Comparison of ENCODE assay signal across 8 cellular contexts in genomic region chr19:46784262-46785053, GRCh38. TPM values are rescaled to one million over a fixed set of nuclear protein-coding genes. Genes with fewer than 3 reads are reported as not detected.
A peak's percentile ranks its signal among the peaks of the same experiment; 100 is the strongest.
DNase-seq lines count a peak whose midpoint lies in the region; ATAC-seq and TF ChIP-seq lines count a peak whose summit lies in the region.

No MANE protein-coding gene starts in this region.

- H3K4me2 ChIP-seq in GM23248 (ENCODE audit: unreplicated experiment): peak overlapping the region; percentile 90

- H3K4me3 ChIP-seq in GM23248 (peak overlapping the region; percentile 94), mesodermal cell (ENCODE audit: extremely low read depth, insufficient read depth, low read length, poor library complexity, severe bottlenecking) (peak overlapping the region; percentile 93), stomach (peak overlapping the region; percentile 63 to 83 (median 78))
- H3K4me3 ChIP-seq in effector memory CD4-positive, alpha-beta T cell (ENCODE audit: insufficient read depth, low read depth, low read length, poor library complexity, severe bottlenecking): peak overlapping the region; percentile 43

- DNase-seq in Calu3: peak; percentile 94
- peak; percentile 93 for DNase-seq in GM23248
- DNase-seq in NCI-H2196 treated with DMSO at 0.1 percent for 48 hours (lab: John Stamatoyannopoulos, UW; ENCODE audit: unreplicated experiment): peak; percentile 66
- peak; percentile 62 to 73 for DNase-seq in activated CD4-positive, alpha-beta T cell treated with anti-CD3 and anti-CD28 coated beads for 4 hours
- peak in 2 of 3 donors; percentile 13 for DNase-seq in effector memory CD4-positive, alpha-beta T cell
- peak; percentile 84 for DNase-seq in stomach

- no peaks in the 10 kb centered on the region for H4K20me1 ChIP-seq in GM23248 (ENCODE audit: insufficient read depth)

- peaks cover 96% of the 10 kb centered on the region for H3K36me3 Mint-ChIP-seq in Calu3 (ENCODE audit: insufficient read depth, unreplicated experiment)

- H3K9me3 ChIP-seq in GM23248 (ENCODE audit: low read depth) (no peaks in the 10 kb centered on the region), mesodermal cell (ENCODE audit: control insufficient read depth, low read length) (no peaks in the 10 kb centered on the region), stomach (no peaks in the 10 kb centered on the region)
- no peaks in the 10 kb centered on the region for H3K9me3 ChIP-seq in effector memory CD4-positive, alpha-beta T cell (ENCODE audit: control insufficient read depth, low read length)

- H3K4me1 Mint-ChIP-seq in Calu3 (ENCODE audit: low read depth, unreplicated experiment): peaks cover 49% of the 10 kb centered on the region

- CTCF ChIA-PET in Calu3 (lab: Charles Lee): interaction anchor here (0.6 to 1.7 kb wide), 12 partner anchors 9 to 106 kb away, joined by 3 to 15 read pairs (median 5); no protein-coding TSS in a partner anchor

- no peaks in the 10 kb centered on the region for H3K9me2 ChIP-seq in GM23248 (ENCODE audit: insufficient read depth)

- H3K27ac Mint-ChIP-seq in Calu3 (ENCODE audit: unreplicated experiment): peak overlapping the region; percentile 83

- H3K27me3 Mint-ChIP-seq in Calu3 (ENCODE audit: unreplicated experiment): no peaks in the 10 kb centered on the region

- H3K4me1 ChIP-seq in GM23248 (ENCODE audit: insufficient read depth) (peaks cover 32% of the 10 kb centered on the region), mesodermal cell (ENCODE audit: control insufficient read depth, insufficient read depth, low read length, poor library complexity, severe bottlenecking) (peaks cover 14% of the 10 kb centered on the region), stomach (peaks cover 23 to 66% (median 55%) of the 10 kb centered on the region in 4 donors)
- H3K4me1 ChIP-seq in effector memory CD4-positive, alpha-beta T cell (ENCODE audit: control insufficient read depth, insufficient read depth, low read length, poor library complexity, severe bottlenecking): peaks cover 34% of the 10 kb centered on the region

- no peak for ATAC-seq in GM21737 (IDR thresholded peaks at IDR 0.05; ENCODE audit: unreplicated experiment)

- H3K9ac ChIP-seq in GM23248: peak overlapping the region; percentile 99

- peaks cover 48% of the 10 kb centered on the region for H3F3A ChIP-seq in GM23248 (ENCODE audit: insufficient read depth)

- H3K36me3 ChIP-seq in GM23248 (ENCODE audit: low read depth) (peaks cover 29% of the 10 kb centered on the region; the same call in 1 of the 2 replicates), mesodermal cell (ENCODE audit: control insufficient read depth, insufficient read depth, low read length) (peaks cover 51% of the 10 kb centered on the region), stomach (peaks cover 27 to 46% (median 44%) of the 10 kb centered on the region in 4 donors)
- peaks cover 14% of the 10 kb centered on the region for H3K36me3 ChIP-seq in effector memory CD4-positive, alpha-beta T cell (ENCODE audit: control insufficient read depth, insufficient read depth, low read length)

- no peak overlapping the region for H2AFZ ChIP-seq in GM23248

- TF ChIP-seq EP300 in stomach (IDR thresholded peaks at IDR 0.05): no peak

- H3K4me3 Mint-ChIP-seq in Calu3 (ENCODE audit: low read depth, unreplicated experiment): peak overlapping the region; percentile 82

- no TSS peak for BruUV-seq in Calu3 (replicated peaks; lab: Mats Ljungman, UMichigan)

- WGBS in GM23248 (ENCODE audit: low coverage in 1 of 2, low lambda C conversion rate in 2 of 2, missing lambda C conversion rate in 2 of 2), 2 experiments: 27 to 28% methylated on average over 17 of the region's 17 CpGs
- 50 to 56% methylated on average over 9 to 11 of the region's 17 CpGs for WGBS in mesodermal cell (ENCODE audit: insufficient coverage in 2 of 2), 2 experiments
- 15 to 30% (median 21%) methylated on average over 10 to 17 of the region's 17 CpGs for WGBS in stomach, 5 donors

- H3K27me3 ChIP-seq in GM23248 (replicated peaks; ENCODE audit: insufficient read depth): no peaks in the 10 kb centered on the region
- no peaks in the 10 kb centered on the region for H3K27me3 ChIP-seq in effector memory CD4-positive, alpha-beta T cell (replicated peaks; ENCODE audit: control insufficient read depth, insufficient read depth, low read length, poor library complexity, severe bottlenecking)
- no peaks in the 10 kb centered on the region for H3K27me3 ChIP-seq in stomach

- H3K79me2 ChIP-seq in GM23248 (ENCODE audit: insufficient read depth): peaks cover 95% of the 10 kb centered on the region

- intact Hi-C loops in Calu3 (cut with micrococcal nuclease; ENCODE audit: unreplicated experiment): no loop called here
- intact Hi-C loops in stomach (cut with DNase I; ENCODE audit: low total_unique reads): no loop called here

- no peaks in the 10 kb centered on the region for H3K9me3 Mint-ChIP-seq in Calu3 (ENCODE audit: low read depth, unreplicated experiment)

- H3K27ac ChIP-seq in GM23248 (peak overlapping the region; percentile 95), mesodermal cell (ENCODE audit: low read depth, low read length, severe bottlenecking) (peak overlapping the region; percentile 96), stomach (peak overlapping the region; percentile 86 to 92 (median 89))
- peak overlapping the region; percentile 73 for H3K27ac ChIP-seq in effector memory CD4-positive, alpha-beta T cell (ENCODE audit: insufficient read depth, low read length, poor library complexity, severe bottlenecking)

- TF ChIP-seq POLR2A in stomach (IDR thresholded peaks at IDR 0.05): no peak

- TF ChIP-seq CTCF in Calu3 (IDR thresholded peaks at IDR 0.05; ENCODE audit: unreplicated experiment) (peak; percentile 52), stomach (IDR thresholded peaks at IDR 0.05) (no peak)

- in situ Hi-C loops in GM23248 (cut with MboI): no loop called here

RNA-seq across cellular contexts. Expression of gene SLC1A5, which starts 3.9 kb away (rescaled TPM):
- total RNA-seq in Calu3 (2022) (237 and 250 TPM in 2 replicates), stomach (10 to 100 TPM; 18.7 to 53.0 (median 27.7) TPM)
- total RNA-seq in GM23248 (2014; rRNA removed; shearing (Covaris generic)): 426 and 456 TPM in 2 replicates
- polyA plus RNA-seq in GM23248 (2016; fragmentation: Nextera tagmentation; extraction: Ambion mirVana) (367 and 393 TPM in 2 replicates), stomach (100 to 1,000 TPM in 1 of 3 donors, 10 to 100 TPM in 2; 20.5 to 106 (median 35.1) TPM)
- 168 TPM for polyA plus RNA-seq in mesodermal cell (2013, experiment 1 of 2)
- 143 TPM for polyA plus RNA-seq in mesodermal cell (2013, experiment 2 of 2)

RNA-seq across cellular contexts. Expression of gene STRN4, which starts 38.2 kb away (rescaled TPM):
- total RNA-seq in Calu3 (2022) (149 and 151 TPM in 2 replicates), stomach (100 to 1,000 TPM in 2 of 5 donors, 10 to 100 TPM in 3; 48.1 to 373 (median 95.6) TPM)
- total RNA-seq in GM23248 (2014; rRNA removed; shearing (Covaris generic)): 75.7 and 114 TPM in 2 replicates
- polyA plus RNA-seq in GM23248 (2016; fragmentation: Nextera tagmentation; extraction: Ambion mirVana) (44.4 and 45.9 TPM in 2 replicates), stomach (10 to 100 TPM; 37.1 to 43.1 (median 39.0) TPM)
- 82.5 TPM for polyA plus RNA-seq in mesodermal cell (2013, experiment 1 of 2)
- polyA plus RNA-seq in mesodermal cell (2013, experiment 2 of 2): 68.6 TPM

RNA-seq across cellular contexts. Expression of gene FKRP, which starts 38.6 kb away (rescaled TPM):
- 33.7 and 35.0 TPM in 2 replicates for total RNA-seq in Calu3 (2022)
- total RNA-seq in GM23248 (2014; rRNA removed; shearing (Covaris generic)): 32.1 and 41.5 TPM in 2 replicates
- 12.4 and 15.0 TPM in 2 replicates for polyA plus RNA-seq in GM23248 (2016; fragmentation: Nextera tagmentation; extraction: Ambion mirVana)
- polyA plus RNA-seq in mesodermal cell (2013, experiment 1 of 2): 21.2 TPM
- polyA plus RNA-seq in mesodermal cell (2013, experiment 2 of 2): 16.9 TPM
- 10 to 100 TPM in 4 of 5 donors, 1 to 10 TPM in 1; 8.8 to 76.3 (median 15.2) TPM for total RNA-seq in stomach
- 1 to 10 TPM; 6.0 to 7.5 (median 6.5) TPM for polyA plus RNA-seq in stomach

Comparison
In these comparisons a context has a peak if more than half of its experiments do, and no peak if none do; other contexts are left out.
1. DNase-seq: peak in every context shown above with its lines; median percentile 94 in Calu3; 93 in GM23248; 84 in stomach; 68 in activated CD4-positive, alpha-beta T cell treated with anti-CD3 and anti-CD28 coated beads for 4 hours; 66 in NCI-H2196 treated with DMSO at 0.1 percent for 48 hours; 13 in effector memory CD4-positive, alpha-beta T cell.
2. H3K4me3 ChIP-seq: peak in every context shown above with its lines; median percentile 94 in GM23248; 93 in mesodermal cell; 78 in stomach; 43 in effector memory CD4-positive, alpha-beta T cell.